ENCODE assay signal across 12 cellular contexts in genomic region chr9:122180633-122181032, GRCh38. TPM values are rescaled to one million over a fixed set of nuclear protein-coding genes. Genes with fewer than 3 reads are reported as not detected.
DNase-seq lines count a peak whose midpoint lies in the region; ATAC-seq and TF ChIP-seq lines count a peak whose summit lies in the region.
"Had no signal": no experiment of that assay in that cellular context is flagged by ENCODE, and none has a peak within 500 bp of the region (broad histone marks: within the 10 kb centered on the region; RNA-seq: fewer than 3 reads in every experiment).

No MANE protein-coding gene starts in this region.

- no peak for TF ChIP-seq CTCF in brain microvascular endothelial cell (IDR thresholded peaks at IDR 0.05; ENCODE audit: low read depth, low read length, missing control alignments)
- no peak for TF ChIP-seq CTCF in mesothelial cell of epicardium (IDR thresholded peaks at IDR 0.05; ENCODE audit: unreplicated experiment)

- H3K4me1 Mint-ChIP-seq in mesothelial cell of epicardium = no peaks in the 10 kb centered on the region

- no peaks in the 10 kb centered on the region for H3K9me3 Mint-ChIP-seq in mesothelial cell of epicardium

- no peaks in the 10 kb centered on the region for H3K36me3 ChIP-seq in brain microvascular endothelial cell (replicated peaks)

- no peak overlapping the region for H3K4me3 Mint-ChIP-seq in mesothelial cell of epicardium

- no peak overlapping the region for H3K27ac ChIP-seq in brain microvascular endothelial cell
- H3K27ac ChIP-seq: skin epidermis had no signal

- DNase-seq in GM04503 (ENCODE audit: low read depth) = peak; percentile 53
- peak; percentile 22 for DNase-seq in NCI-H345 (lab: John Stamatoyannopoulos, UW)
- DNase-seq in brain microvascular endothelial cell = peak; percentile 85
- peak; percentile 64 for DNase-seq in non-pigmented ciliary epithelial cell (ENCODE audit: low read depth)
- no peak for DNase-seq in NCI-H2081 treated with DMSO at 0.1 percent for 48 hours (lab: John Stamatoyannopoulos, UW)
- DNase-seq in mesothelial cell of epicardium (ENCODE audit: low spot score in 2 of 2, unreplicated experiment in 2 of 2) = no peak
- DNase-seq in NCI-H1694 treated with DMSO at 0.1 percent for 48 hours (lab: John Stamatoyannopoulos, UW) = no peak
- DNase-seq: left ventricle myocardium superior; SIG-M5; stimulated activated naive CD8-positive, alpha-beta T cell treated with anti-CD3 and anti-CD28 coated beads, Interleukin-15, Interleukin-2, amounts not matched to agents 100 U/mL and 50 U/mL, for 24 hours had no signal

- H3K27me3 ChIP-seq in brain microvascular endothelial cell (replicated peaks) = peaks cover 13% of the 10 kb centered on the region

- ATAC-seq in GM18511 (IDR thresholded peaks at IDR 0.05; ENCODE audit: unreplicated experiment) = no peak
- ATAC-seq: left ventricle myocardium superior; stimulated activated naive CD8-positive, alpha-beta T cell treated with anti-CD3 and anti-CD28 coated beads, Interleukin-15, Interleukin-2, amounts not matched to agents 100 U/mL and 50 U/mL, for 24 hours had no signal

- H3K27me3 Mint-ChIP-seq in mesothelial cell of epicardium (ENCODE audit: low read depth) = peaks cover 67% of the 10 kb centered on the region

- no peak overlapping the region for H3K4me3 ChIP-seq in brain microvascular endothelial cell (ENCODE audit: low read depth, low read length)
- H3K4me3 ChIP-seq: skin epidermis had no signal

- no peak overlapping the region for H3K27ac Mint-ChIP-seq in mesothelial cell of epicardium

- in situ Hi-C loops in brain microvascular endothelial cell (cut with HindIII; ENCODE audit: low pct_ligation_motif_present, low sequenced_read_pairs) = no loop called here

- H3K36me3 Mint-ChIP-seq in mesothelial cell of epicardium = no peaks in the 10 kb centered on the region

RNA-seq across cellular contexts. Expression of gene MORN5, which starts 20.9 kb away (rescaled TPM):
- not detected in 3 replicates for total RNA-seq in mesothelial cell of epicardium
- total RNA-seq: left ventricle myocardium superior had no signal

RNA-seq across cellular contexts. Expression of gene NDUFA8, which starts 21.1 kb away (rescaled TPM):
- 37.1 to 38.8 TPM (median 37.7 TPM) in 3 replicates for total RNA-seq in mesothelial cell of epicardium

RNA-seq across cellular contexts. Expression of gene LHX6, which starts 48.1 kb away (rescaled TPM):
- 0.09 TPM in 1 of 3 replicates, not detected in the others for total RNA-seq in mesothelial cell of epicardium

Comparison
In these comparisons a context has a peak if more than half of its experiments do, and no peak if none do; other contexts are left out.
1. DNase-seq: peak in GM04503 (single experiment), NCI-H345 (single experiment), brain microvascular endothelial cell (single experiment) and non-pigmented ciliary epithelial cell (single experiment); none in NCI-H2081 treated with DMSO at 0.1 percent for 48 hours (single experiment), mesothelial cell of epicardium (0 of 2) and NCI-H1694 treated with DMSO at 0.1 percent for 48 hours (single experiment).